29 cellular contexts compared by ENCODE assay signal in genomic region chr17:46863383-46864121, GRCh38. TPM values are rescaled to one million over a fixed set of nuclear protein-coding genes. Genes with fewer than 3 reads are reported as not detected.
"Had no signal": no experiment of that assay in that cellular context is flagged by ENCODE, and none has a peak within 500 bp of the region (broad histone marks: within the 10 kb centered on the region; RNA-seq: fewer than 3 reads in every experiment).

No MANE protein-coding gene starts in this region.

- H3K9me3 Mint-ChIP-seq: activated CD8-positive, alpha-beta T cell treated with anti-CD3 and anti-CD28 coated beads for 36 hours; activated naive CD4-positive, alpha-beta T cell treated with anti-CD3 and anti-CD28 coated beads, Interleukin-2, amount 10 ng/mL, durations not matched to agents 7 days and 5 days; activated naive CD8-positive, alpha-beta T cell treated with anti-CD3 and anti-CD28 coated beads for 36 hours; activated T-cell treated with anti-CD3 and anti-CD28 coated beads, Interleukin-2, amount 50 U/mL, for 72 hours; activated T-helper 2 cell treated with anti-CD3 and anti-CD28 coated beads, Interferon-gamma antibody, Interleukin-2, Interleukin-4, amounts not matched to agents 10 μg/mL and 5 μg/mL and 100 μg/mL, durations not matched to agents 14 hours and 24 hours and 36 hours; T-helper 2 cell treated with Interferon-gamma antibody and Interleukin-4, amounts not matched to agents 5 μg/mL and 100 μg/mL, for 36 hours had no signal

- H3K36me3 ChIP-seq: brain microvascular endothelial cell, cardiac muscle cell, Peyer's patch, SJCRH30 had no signal

- H3K4me1 ChIP-seq: Peyer's patch had no signal

- H3K27ac Mint-ChIP-seq: activated CD8-positive, alpha-beta T cell treated with anti-CD3 and anti-CD28 coated beads for 36 hours; activated naive CD4-positive, alpha-beta T cell treated with anti-CD3 and anti-CD28 coated beads, Interleukin-2, amount 10 ng/mL, durations not matched to agents 7 days and 5 days; activated naive CD8-positive, alpha-beta T cell treated with anti-CD3 and anti-CD28 coated beads for 36 hours; activated T-cell treated with anti-CD3 and anti-CD28 coated beads, Interleukin-2, amount 50 U/mL, for 72 hours; activated T-helper 2 cell treated with anti-CD3 and anti-CD28 coated beads, Interferon-gamma antibody, Interleukin-2, Interleukin-4, amounts not matched to agents 10 μg/mL and 5 μg/mL and 100 μg/mL, durations not matched to agents 14 hours and 24 hours and 36 hours; T-helper 2 cell treated with Interferon-gamma antibody and Interleukin-4, amounts not matched to agents 5 μg/mL and 100 μg/mL, for 36 hours had no signal

- H3K9me3 ChIP-seq: Peyer's patch, SJCRH30, SK-N-SH had no signal

- DNase-seq: activated CD4-positive, alpha-beta T cell treated with anti-CD3 and anti-CD28 coated beads for 4 hours; activated CD8-positive, alpha-beta memory T cell treated with anti-CD3 and anti-CD28 coated beads, Interleukin-2, amount 50 U/mL, for 4 hours; activated CD8-positive, alpha-beta T cell treated with anti-CD3 and anti-CD28 coated beads for 36 hours; activated gamma-delta T cell treated with Interleukin-2 at 50 U/mL for 16 hours; activated naive CD4-positive, alpha-beta T cell treated with anti-CD3 and anti-CD28 coated beads, Interleukin-2, amount 10 ng/mL, durations not matched to agents 7 days and 5 days; activated naive CD8-positive, alpha-beta T cell treated with anti-CD3 and anti-CD28 coated beads for 36 hours; activated T-cell treated with anti-CD3 and anti-CD28 coated beads, Interleukin-2, amount 50 U/mL, for 72 hours; brain microvascular endothelial cell; cerebellar nuclear complex; NCI-H1092; NCI-H1417; NCI-H1930; NCI-H2107; NCI-H2171 treated with DMSO at 0.1 percent for 48 hours; NCI-H226; NCI-H526; Right ventricle myocardium superior; SJCRH30; SK-N-SH; SW 1271 had no signal

- H3K27me3 ChIP-seq: brain microvascular endothelial cell, cardiac muscle cell, Peyer's patch, SJCRH30 had no signal

- H3K4me3 Mint-ChIP-seq: activated CD8-positive, alpha-beta T cell treated with anti-CD3 and anti-CD28 coated beads for 36 hours; activated naive CD4-positive, alpha-beta T cell treated with anti-CD3 and anti-CD28 coated beads, Interleukin-2, amount 10 ng/mL, durations not matched to agents 7 days and 5 days; activated naive CD8-positive, alpha-beta T cell treated with anti-CD3 and anti-CD28 coated beads for 36 hours; activated T-cell treated with anti-CD3 and anti-CD28 coated beads, Interleukin-2, amount 50 U/mL, for 72 hours; T-helper 2 cell treated with Interferon-gamma antibody and Interleukin-4, amounts not matched to agents 5 μg/mL and 100 μg/mL, for 36 hours had no signal

- H3K4me2 ChIP-seq: SK-N-SH had no signal

- H3K27ac ChIP-seq: brain microvascular endothelial cell, cardiac muscle cell, Peyer's patch, RWPE1, SJCRH30 had no signal

- H3K4me3 ChIP-seq: cardiac muscle cell, Peyer's patch, SJCRH30 had no signal

- H3K36me3 Mint-ChIP-seq: activated naive CD4-positive, alpha-beta T cell treated with anti-CD3 and anti-CD28 coated beads, Interleukin-2, amount 10 ng/mL, durations not matched to agents 7 days and 5 days; activated naive CD8-positive, alpha-beta T cell treated with anti-CD3 and anti-CD28 coated beads for 36 hours had no signal

- H3K4me1 Mint-ChIP-seq: activated naive CD4-positive, alpha-beta T cell treated with anti-CD3 and anti-CD28 coated beads, Interleukin-2, amount 10 ng/mL, durations not matched to agents 7 days and 5 days; activated naive CD8-positive, alpha-beta T cell treated with anti-CD3 and anti-CD28 coated beads for 36 hours had no signal

- ATAC-seq: activated CD4-positive, CD25-positive, alpha-beta regulatory T cell treated with anti-CD3 and anti-CD28 coated beads, Interleukin-2, amount 50 U/mL, for 24 hours; activated CD8-positive, alpha-beta T cell treated with anti-CD3 and anti-CD28 coated beads for 36 hours; activated T-cell treated with anti-CD3 and anti-CD28 coated beads, Interleukin-2, amount 50 U/mL, for 72 hours had no signal

- H3K9ac ChIP-seq: SK-N-SH had no signal

RNA-seq across cellular contexts. Expression of gene WNT9B, which starts 12.2 kb away (rescaled TPM):
- total RNA-seq: activated CD8-positive, alpha-beta T cell treated with anti-CD3 and anti-CD28 coated beads for 36 hours; activated naive CD8-positive, alpha-beta T cell treated with anti-CD3 and anti-CD28 coated beads for 36 hours; activated T-cell treated with anti-CD3 and anti-CD28 coated beads, Interleukin-2, amount 50 U/mL, for 72 hours; activated T-helper 2 cell treated with anti-CD3 and anti-CD28 coated beads, Interferon-gamma antibody, Interleukin-2, Interleukin-4, amounts not matched to agents 10 μg/mL and 5 μg/mL and 100 μg/mL, durations not matched to agents 14 hours and 24 hours and 36 hours; cardiac muscle cell; MCF 10A; NCI-H460; SJCRH30; T-helper 1 cell treated with Interleukin-12 subunit alpha and Interleukin-12 subunit beta and Interleukin-4 antibody, amounts not matched to agents 30 ng/mL and 1 ng/mL, for 36 hours had no signal
- polyA plus RNA-seq: SK-N-SH had no signal

RNA-seq across cellular contexts. Expression of gene WNT3, which starts 45.1 kb away (rescaled TPM):
- total RNA-seq: T-helper 1 cell treated with Interleukin-12 subunit alpha and Interleukin-12 subunit beta and Interleukin-4 antibody, amounts not matched to agents 30 ng/mL and 1 ng/mL, for 36 hours had no signal
